1 cellular context compared by ENCODE assay signal in the genomic region with DNA sequence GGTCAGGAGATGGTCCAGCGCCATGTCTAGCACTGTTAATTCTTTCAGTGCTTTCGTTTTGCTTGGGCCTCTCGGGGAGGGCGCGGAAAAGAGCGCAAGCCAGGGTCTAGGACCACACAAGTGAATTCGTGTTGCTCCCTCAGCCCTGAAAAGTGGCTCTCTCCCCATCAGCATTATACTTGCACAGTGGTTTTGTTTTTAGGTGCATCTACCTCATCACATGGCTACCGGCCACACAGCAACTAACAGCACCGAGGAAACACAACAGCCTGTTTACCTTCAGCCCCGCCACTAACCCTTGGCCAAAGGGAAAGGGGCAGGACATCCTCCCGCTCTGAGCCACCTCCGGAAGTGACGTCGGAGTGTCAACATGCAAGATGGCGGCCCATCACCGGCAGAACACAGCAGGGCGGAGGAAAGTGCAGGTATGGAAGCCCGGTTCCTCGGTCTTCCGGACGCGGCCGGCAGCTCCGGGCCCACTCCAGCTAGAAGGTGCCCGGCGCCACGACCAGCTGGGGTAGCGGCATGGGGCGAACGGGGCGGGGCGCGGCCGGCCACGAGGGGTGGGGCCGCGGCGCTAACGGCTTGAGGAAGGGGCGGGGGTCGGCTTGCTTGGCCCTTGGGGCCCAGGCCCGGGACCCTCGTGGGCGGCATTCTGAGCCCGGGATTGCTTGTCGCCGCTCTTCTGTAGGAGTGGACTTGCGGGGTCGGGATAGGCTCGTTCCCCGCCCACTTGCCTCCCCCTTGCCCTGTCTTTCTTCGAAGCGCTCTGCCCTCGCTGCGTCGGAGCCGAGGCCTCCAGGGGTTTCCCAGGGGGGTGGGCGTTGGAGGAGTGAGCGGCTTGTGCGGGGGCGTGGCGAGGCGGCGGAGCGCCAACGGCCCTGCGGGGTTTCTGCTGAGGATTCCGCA.
TF ChIP-seq lines count a peak whose summit lies in the region.

Gene SCN11A (minus strand): TSS at position 296 of the 909 bp plus-strand sequence. CDS start 101,582 bp downstream, outside the sequence.
Gene WDR48 (plus strand): TSS at position 368 of the 909 bp plus-strand sequence. CDS start 10 bp downstream, at position 378.

TF ChIP-seq in HepG2, 621 proteins besides CTCF, POLR2A, EP300 and RAD21 (continued from another document and continues in another):
- TF ChIP-seq ZNF274 (CRISPR knock-in tag; IDR thresholded peaks at IDR 0.05) (peak; percentile 76; the same call in 1 of the 2 replicates), ZBTB7A (CRISPR knock-in tag; IDR thresholded peaks at IDR 0.05) (peak; percentile 68; the same call in 1 of the 2 replicates), KDM1A (CRISPR knock-in tag; IDR thresholded peaks at IDR 0.05) (peak; percentile 62; the same call in 1 of the 2 replicates), TRIM22 (IDR thresholded peaks at IDR 0.05) (no peak), ZNF878 (CRISPR knock-in tag; IDR thresholded peaks at IDR 0.05) (peak; percentile 84; the same call in 1 of the 2 replicates), HDAC1 (CRISPR knock-in tag; IDR thresholded peaks at IDR 0.05) (peak; percentile 94), KDM4B (CRISPR knock-in tag; IDR thresholded peaks at IDR 0.05) (no peak; the same call in 1 of the 2 replicates), MAF1 (CRISPR knock-in tag; IDR thresholded peaks at IDR 0.05; ENCODE audit: borderline replicate concordance) (no peak), KDM5B (CRISPR knock-in tag; IDR thresholded peaks at IDR 0.05; ENCODE audit: borderline replicate concordance) (peak; percentile 76; the same call in 1 of the 2 replicates), RNF2 (conservative IDR thresholded peaks at IDR 0.05; ENCODE audit: low read depth) (0 out of 2 replicates have a peak, but pooled peaks have one; percentile 49), MEF2D (CRISPR knock-in tag; IDR thresholded peaks at IDR 0.05) (peak; percentile 70; the same call in 1 of the 2 replicates), ZNF576 (CRISPR knock-in tag; IDR thresholded peaks at IDR 0.05) (no peak), E2F2 (CRISPR knock-in tag; IDR thresholded peaks at IDR 0.05; ENCODE audit: borderline replicate concordance) (peak; percentile 32; the same call in 1 of the 2 replicates), CREBL2 (CRISPR knock-in tag; IDR thresholded peaks at IDR 0.05; ENCODE audit: borderline replicate concordance) (0 out of 2 replicates have a peak, but pooled peaks have one; percentile 38), ZNF724P (CRISPR knock-in tag; IDR thresholded peaks at IDR 0.05; ENCODE audit: borderline replicate concordance) (no peak), NONO (IDR thresholded peaks at IDR 0.05) (no peak), NONO (CRISPR knock-in tag; conservative IDR thresholded peaks at IDR 0.05) (peak; percentile 96), PHF5A (CRISPR knock-in tag; IDR thresholded peaks at IDR 0.05; ENCODE audit: low read depth, unreplicated experiment) (no peak), DMAP1 (CRISPR knock-in tag; IDR thresholded peaks at IDR 0.05) (peak; percentile 87), ZNF784 (CRISPR knock-in tag; IDR thresholded peaks at IDR 0.05; ENCODE audit: borderline replicate concordance) (0 out of 2 replicates have a peak, but pooled peaks have one; percentile 79), ZNF136 (CRISPR knock-in tag; IDR thresholded peaks at IDR 0.05; ENCODE audit: low read depth) (peak; percentile 68; the same call in 1 of the 2 replicates), HDAC6 (IDR thresholded peaks at IDR 0.05; ENCODE audit: low read depth, low read length) (no peak), BRD4 (CRISPR knock-in tag; IDR thresholded peaks at IDR 0.05) (peak; percentile 89; the same call in 1 of the 2 replicates), REL (CRISPR knock-in tag; conservative IDR thresholded peaks at IDR 0.05) (peak; percentile 93; the same call in 1 of the 2 replicates), FOXA3 (CRISPR knock-in tag; IDR thresholded peaks at IDR 0.05) (peak; percentile 100), TOE1 (CRISPR knock-in tag; IDR thresholded peaks at IDR 0.05) (no peak), ZNF75D (CRISPR knock-in tag; IDR thresholded peaks at IDR 0.05; ENCODE audit: borderline replicate concordance) (no peak), TAF15 (IDR thresholded peaks at IDR 0.05; ENCODE audit: low read depth, low read length, poor library complexity, severe bottlenecking) (no peak), MAFF (IDR thresholded peaks at IDR 0.05; ENCODE audit: low read depth, low read length) (no peak), ZNF850 (CRISPR knock-in tag; conservative IDR thresholded peaks at IDR 0.05) (no peak), KLF15 (CRISPR knock-in tag; IDR thresholded peaks at IDR 0.05; ENCODE audit: borderline replicate concordance) (no peak), ZNF652 (CRISPR knock-in tag; IDR thresholded peaks at IDR 0.05; ENCODE audit: borderline replicate concordance, low read depth) (peak; percentile 25; the same call in 1 of the 2 replicates), POLR2G (IDR thresholded peaks at IDR 0.05; ENCODE audit: low read depth, low read length) (peak; percentile 97), ZNF501 (CRISPR knock-in tag; IDR thresholded peaks at IDR 0.05) (peak; percentile 95), ZNF644 (CRISPR knock-in tag; IDR thresholded peaks at IDR 0.05; ENCODE audit: low read depth) (peak; percentile 58), ZNF747 (CRISPR knock-in tag; IDR thresholded peaks at IDR 0.05; ENCODE audit: borderline replicate concordance) (peak; percentile 21)
- TF ChIP-seq, protein P1, sequence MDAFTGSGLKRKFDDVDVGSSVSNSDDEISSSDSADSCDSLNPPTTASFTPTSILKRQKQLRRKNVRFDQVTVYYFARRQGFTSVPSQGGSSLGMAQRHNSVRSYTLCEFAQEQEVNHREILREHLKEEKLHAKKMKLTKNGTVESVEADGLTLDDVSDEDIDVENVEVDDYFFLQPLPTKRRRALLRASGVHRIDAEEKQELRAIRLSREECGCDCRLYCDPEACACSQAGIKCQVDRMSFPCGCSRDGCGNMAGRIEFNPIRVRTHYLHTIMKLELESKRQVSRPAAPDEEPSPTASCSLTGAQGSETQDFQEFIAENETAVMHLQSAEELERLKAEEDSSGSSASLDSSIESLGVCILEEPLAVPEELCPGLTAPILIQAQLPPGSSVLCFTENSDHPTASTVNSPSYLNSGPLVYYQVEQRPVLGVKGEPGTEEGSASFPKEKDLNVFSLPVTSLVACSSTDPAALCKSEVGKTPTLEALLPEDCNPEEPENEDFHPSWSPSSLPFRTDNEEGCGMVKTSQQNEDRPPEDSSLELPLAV (CRISPR knock-in tag; conservative IDR thresholded peaks at IDR 0.05; ENCODE audit: low read depth) = 0 out of 2 replicates have a peak, but pooled peaks have one; percentile 60
- TF ChIP-seq, protein P2, sequence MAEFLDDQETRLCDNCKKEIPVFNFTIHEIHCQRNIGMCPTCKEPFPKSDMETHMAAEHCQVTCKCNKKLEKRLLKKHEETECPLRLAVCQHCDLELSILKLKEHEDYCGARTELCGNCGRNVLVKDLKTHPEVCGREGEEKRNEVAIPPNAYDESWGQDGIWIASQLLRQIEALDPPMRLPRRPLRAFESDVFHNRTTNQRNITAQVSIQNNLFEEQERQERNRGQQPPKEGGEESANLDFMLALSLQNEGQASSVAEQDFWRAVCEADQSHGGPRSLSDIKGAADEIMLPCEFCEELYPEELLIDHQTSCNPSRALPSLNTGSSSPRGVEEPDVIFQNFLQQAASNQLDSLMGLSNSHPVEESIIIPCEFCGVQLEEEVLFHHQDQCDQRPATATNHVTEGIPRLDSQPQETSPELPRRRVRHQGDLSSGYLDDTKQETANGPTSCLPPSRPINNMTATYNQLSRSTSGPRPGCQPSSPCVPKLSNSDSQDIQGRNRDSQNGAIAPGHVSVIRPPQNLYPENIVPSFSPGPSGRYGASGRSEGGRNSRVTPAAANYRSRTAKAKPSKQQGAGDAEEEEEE (CRISPR knock-in tag; IDR thresholded peaks at IDR 0.05; ENCODE audit: borderline replicate concordance) = 0 out of 2 replicates have a peak, but pooled peaks have one; percentile 40
- TF ChIP-seq, protein P3, sequence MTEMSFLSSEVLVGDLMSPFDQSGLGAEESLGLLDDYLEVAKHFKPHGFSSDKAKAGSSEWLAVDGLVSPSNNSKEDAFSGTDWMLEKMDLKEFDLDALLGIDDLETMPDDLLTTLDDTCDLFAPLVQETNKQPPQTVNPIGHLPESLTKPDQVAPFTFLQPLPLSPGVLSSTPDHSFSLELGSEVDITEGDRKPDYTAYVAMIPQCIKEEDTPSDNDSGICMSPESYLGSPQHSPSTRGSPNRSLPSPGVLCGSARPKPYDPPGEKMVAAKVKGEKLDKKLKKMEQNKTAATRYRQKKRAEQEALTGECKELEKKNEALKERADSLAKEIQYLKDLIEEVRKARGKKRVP (CRISPR knock-in tag; IDR thresholded peaks at IDR 0.05) = peak in 1 of 2 experiments; percentile 78; a peak in 2 of 4 replicates
- TF ChIP-seq, protein P4, sequence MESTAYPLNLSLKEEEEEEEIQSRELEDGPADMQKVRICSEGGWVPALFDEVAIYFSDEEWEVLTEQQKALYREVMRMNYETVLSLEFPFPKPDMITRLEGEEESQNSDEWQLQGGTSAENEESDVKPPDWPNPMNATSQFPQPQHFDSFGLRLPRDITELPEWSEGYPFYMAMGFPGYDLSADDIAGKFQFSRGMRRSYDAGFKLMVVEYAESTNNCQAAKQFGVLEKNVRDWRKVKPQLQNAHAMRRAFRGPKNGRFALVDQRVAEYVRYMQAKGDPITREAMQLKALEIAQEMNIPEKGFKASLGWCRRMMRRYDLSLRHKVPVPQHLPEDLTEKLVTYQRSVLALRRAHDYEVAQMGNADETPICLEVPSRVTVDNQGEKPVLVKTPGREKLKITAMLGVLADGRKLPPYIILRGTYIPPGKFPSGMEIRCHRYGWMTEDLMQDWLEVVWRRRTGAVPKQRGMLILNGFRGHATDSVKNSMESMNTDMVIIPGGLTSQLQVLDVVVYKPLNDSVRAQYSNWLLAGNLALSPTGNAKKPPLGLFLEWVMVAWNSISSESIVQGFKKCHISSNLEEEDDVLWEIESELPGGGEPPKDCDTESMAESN (CRISPR knock-in tag; conservative IDR thresholded peaks at IDR 0.05) = peak; percentile 79; the same call in 1 of the 2 replicates
- TF ChIP-seq, protein P5, sequence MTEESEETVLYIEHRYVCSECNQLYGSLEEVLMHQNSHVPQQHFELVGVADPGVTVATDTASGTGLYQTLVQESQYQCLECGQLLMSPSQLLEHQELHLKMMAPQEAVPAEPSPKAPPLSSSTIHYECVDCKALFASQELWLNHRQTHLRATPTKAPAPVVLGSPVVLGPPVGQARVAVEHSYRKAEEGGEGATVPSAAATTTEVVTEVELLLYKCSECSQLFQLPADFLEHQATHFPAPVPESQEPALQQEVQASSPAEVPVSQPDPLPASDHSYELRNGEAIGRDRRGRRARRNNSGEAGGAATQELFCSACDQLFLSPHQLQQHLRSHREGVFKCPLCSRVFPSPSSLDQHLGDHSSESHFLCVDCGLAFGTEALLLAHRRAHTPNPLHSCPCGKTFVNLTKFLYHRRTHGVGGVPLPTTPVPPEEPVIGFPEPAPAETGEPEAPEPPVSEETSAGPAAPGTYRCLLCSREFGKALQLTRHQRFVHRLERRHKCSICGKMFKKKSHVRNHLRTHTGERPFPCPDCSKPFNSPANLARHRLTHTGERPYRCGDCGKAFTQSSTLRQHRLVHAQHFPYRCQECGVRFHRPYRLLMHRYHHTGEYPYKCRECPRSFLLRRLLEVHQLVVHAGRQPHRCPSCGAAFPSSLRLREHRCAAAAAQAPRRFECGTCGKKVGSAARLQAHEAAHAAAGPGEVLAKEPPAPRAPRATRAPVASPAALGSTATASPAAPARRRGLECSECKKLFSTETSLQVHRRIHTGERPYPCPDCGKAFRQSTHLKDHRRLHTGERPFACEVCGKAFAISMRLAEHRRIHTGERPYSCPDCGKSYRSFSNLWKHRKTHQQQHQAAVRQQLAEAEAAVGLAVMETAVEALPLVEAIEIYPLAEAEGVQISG (CRISPR knock-in tag; IDR thresholded peaks at IDR 0.05) = peak; percentile 94
- TF ChIP-seq, protein P6, sequence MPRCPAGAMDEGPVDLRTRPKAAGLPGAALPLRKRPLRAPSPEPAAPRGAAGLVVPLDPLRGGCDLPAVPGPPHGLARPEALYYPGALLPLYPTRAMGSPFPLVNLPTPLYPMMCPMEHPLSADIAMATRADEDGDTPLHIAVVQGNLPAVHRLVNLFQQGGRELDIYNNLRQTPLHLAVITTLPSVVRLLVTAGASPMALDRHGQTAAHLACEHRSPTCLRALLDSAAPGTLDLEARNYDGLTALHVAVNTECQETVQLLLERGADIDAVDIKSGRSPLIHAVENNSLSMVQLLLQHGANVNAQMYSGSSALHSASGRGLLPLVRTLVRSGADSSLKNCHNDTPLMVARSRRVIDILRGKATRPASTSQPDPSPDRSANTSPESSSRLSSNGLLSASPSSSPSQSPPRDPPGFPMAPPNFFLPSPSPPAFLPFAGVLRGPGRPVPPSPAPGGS (CRISPR knock-in tag; IDR thresholded peaks at IDR 0.05) = no peak; the same call in 1 of the 2 replicates
